Comparison of ENCODE assay signal across 9 cellular contexts in genomic region chr14:64880382-64881121, GRCh38. TPM values are rescaled to one million over a fixed set of nuclear protein-coding genes. Genes with fewer than 3 reads are reported as not detected.
A peak's percentile ranks its signal among the peaks of the same experiment; 100 is the strongest.
DNase-seq lines count a peak whose midpoint lies in the region; ATAC-seq, FAIRE-seq and TF ChIP-seq lines count a peak whose summit lies in the region.
"Had no signal": no experiment of that assay in that cellular context is flagged by ENCODE, and none has a peak within 500 bp of the region (broad histone marks: within the 10 kb centered on the region; RNA-seq: fewer than 3 reads in every experiment).

No MANE protein-coding gene starts in this region.

- H3K79me2 ChIP-seq in OCI-LY3 (ENCODE audit: low read length) (no peaks in the 10 kb centered on the region), osteoblast (ENCODE audit: insufficient read depth, low read length) (no peaks in the 10 kb centered on the region)

- TF ChIP-seq EP300 in tibial nerve (IDR thresholded peaks at IDR 0.05): no peak

- no peaks in the 10 kb centered on the region for H4K20me1 ChIP-seq in OCI-LY3 (ENCODE audit: insufficient read depth, low read length)
- H4K20me1 ChIP-seq in osteoblast (ENCODE audit: insufficient read depth, low read length): no peaks in the 10 kb centered on the region

- H3K4me3 ChIP-seq in OCI-LY3 (ENCODE audit: low read length) (peak overlapping the region; percentile 81), osteoblast (ENCODE audit: insufficient read depth, low read length) (peak overlapping the region; percentile 48), tibial nerve (peak overlapping the region; percentile 34 to 63 (median 57))

- peak in 1 of 2 donors; percentile 12 for TF ChIP-seq POLR2A in tibial nerve (IDR thresholded peaks at IDR 0.05)

- peak overlapping the region; percentile 84 for H2AFZ ChIP-seq in OCI-LY3 (ENCODE audit: low read depth, low read length)
- peak overlapping the region; percentile 72 for H2AFZ ChIP-seq in osteoblast (ENCODE audit: low read length)

- peaks cover 5% of the 10 kb centered on the region for H3K4me1 ChIP-seq in OCI-LY3 (ENCODE audit: low read length)
- H3K4me1 ChIP-seq in osteoblast (ENCODE audit: insufficient read depth, low read length): no peaks in the 10 kb centered on the region
- peaks cover 0 to 20% (median 10%) of the 10 kb centered on the region in 4 donors for H3K4me1 ChIP-seq in tibial nerve

- H3K27me3 ChIP-seq in OCI-LY3 (ENCODE audit: low read depth, low read length) (peaks cover 51% of the 10 kb centered on the region), osteoblast (ENCODE audit: insufficient read depth, low read length) (peaks cover 88% of the 10 kb centered on the region), tibial nerve (peaks cover 0 to 54% of the 10 kb centered on the region in 2 donors)

- H3K27ac ChIP-seq in OCI-LY3 (ENCODE audit: low read length) (no peak overlapping the region), osteoblast (ENCODE audit: low read depth, low read length) (no peak overlapping the region), tibial nerve (peak overlapping the region in 1 of 4 donors; percentile 65)

- H3K4me2 ChIP-seq in OCI-LY3 (ENCODE audit: low read length): peak overlapping the region; percentile 79
- H3K4me2 ChIP-seq in osteoblast (ENCODE audit: insufficient read depth, low read length): peak overlapping the region; percentile 67

- no peak for FAIRE-seq in frontal cortex (lab: Jason Lieb, UNC)

- H3K9me3 ChIP-seq in OCI-LY3 (ENCODE audit: insufficient read depth, low read length) (no peaks in the 10 kb centered on the region), osteoblast (ENCODE audit: low read depth, low read length) (no peaks in the 10 kb centered on the region), tibial nerve (no peaks in the 10 kb centered on the region)

- WGBS in tibial nerve, 2 donors: 6 to 8% methylated on average over 35 to 39 of the region's 42 CpGs

- DNase-seq in DMS114 treated with DMSO at 0.1 percent for 48 hours (lab: John Stamatoyannopoulos, UW; ENCODE audit: unreplicated experiment) (peak; percentile 15), frontal cortex (ENCODE audit: low spot score in 2 of 2) (peak; percentile 59 to 62), osteoblast (ENCODE audit: insufficient read length, low spot score, missing footprints) (peak; percentile 82), tibial nerve (ENCODE audit: low spot score in 2 of 2) (no peak)
- peak; percentile 13 to 18 for DNase-seq in activated T-helper 1 cell treated with anti-CD3 and anti-CD28 coated beads, Interleukin-2, amount 50 U/mL, for 16 hours (ENCODE audit: low read depth in 1 of 2, low spot score in 1 of 2)

- TF ChIP-seq CTCF in OCI-LY3 (IDR thresholded peaks at IDR 0.05; ENCODE audit: low read depth, low read length) (no peak), osteoblast (IDR thresholded peaks at IDR 0.05; ENCODE audit: extremely low read depth, low read depth, low read length) (no peak), tibial nerve (IDR thresholded peaks at IDR 0.05) (no peak)

- peak overlapping the region; percentile 54 for H3K9ac ChIP-seq in OCI-LY3 (ENCODE audit: low read length)

- ATAC-seq in HG02852 (IDR thresholded peaks at IDR 0.05; ENCODE audit: unreplicated experiment) (peak; percentile 48), GM21529 (IDR thresholded peaks at IDR 0.05; ENCODE audit: unreplicated experiment) (no peak)

- H3K36me3 ChIP-seq in OCI-LY3 (replicated peaks; ENCODE audit: low read depth, low read length) (no peaks in the 10 kb centered on the region), osteoblast (ENCODE audit: insufficient read depth, low read length) (no peaks in the 10 kb centered on the region), tibial nerve (no peaks in the 10 kb centered on the region)

RNA-seq across cellular contexts. Expression of gene SPTB, which starts 0.8 kb away (rescaled TPM):
- total RNA-seq in frontal cortex: 16.7 TPM
- under 0.01 TPM in 1 of 2 replicates, not detected in the other for total RNA-seq in osteoblast
- total RNA-seq in tibial nerve: 10 to 100 TPM in 2 of 4 donors, 1 to 10 TPM in 2; 4.5 to 12.6 (median 9.2) TPM
- total RNA-seq: T-helper 2 cell treated with Interferon-gamma antibody and Interleukin-4, amounts not matched to agents 100 ng/mL and 5 ng/mL, for 36 hours had no signal

RNA-seq across cellular contexts. Expression of gene CHURC1, which starts 33.7 kb away (rescaled TPM):
- 32.2 TPM for total RNA-seq in frontal cortex
- total RNA-seq in osteoblast: 79.6 and 100 TPM in 2 replicates
- 100 to 1,000 TPM in 1 of 4 donors, 10 to 100 TPM in 3; 75.0 to 131 (median 89.1) TPM for total RNA-seq in tibial nerve

Comparison
In these comparisons a context has a peak if more than half of its experiments do, and no peak if none do; other contexts are left out.
1. DNase-seq: peak in DMS114 treated with DMSO at 0.1 percent for 48 hours (single experiment), activated T-helper 1 cell treated with anti-CD3 and anti-CD28 coated beads, Interleukin-2, amount 50 U/mL, for 16 hours (2 of 2), frontal cortex (2 of 2) and osteoblast (single experiment); none in tibial nerve (0 of 2).
2. Peak in every context shown above with its lines, with median percentiles within 50 percentile points of each other: H3K4me3 ChIP-seq.